ENCODE assay signal across 19 cellular contexts in the genomic region with DNA sequence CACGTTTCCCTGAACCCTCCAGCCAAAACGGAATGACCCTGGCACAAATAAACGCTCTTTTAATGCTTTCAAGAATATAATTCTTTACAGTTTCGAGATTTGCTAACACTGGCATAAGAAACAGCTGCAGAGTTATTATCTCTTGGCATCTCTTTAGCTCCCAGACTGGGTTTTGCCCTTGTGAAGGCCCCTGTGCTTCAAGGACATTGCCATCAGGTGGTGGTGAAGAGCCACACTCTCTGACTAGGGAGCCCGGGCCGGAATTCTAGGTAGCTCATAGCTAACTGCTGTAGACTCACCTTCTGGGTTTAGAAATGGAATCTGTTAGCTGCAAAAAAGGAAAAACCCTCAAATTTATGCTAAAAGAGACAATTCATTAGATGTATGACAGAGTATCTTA. TPM values are rescaled to one million over a fixed set of nuclear protein-coding genes. Genes with fewer than 3 reads are reported as not detected.
DNase-seq lines count a peak whose midpoint lies in the region; ATAC-seq and TF ChIP-seq lines count a peak whose summit lies in the region.
"Had no signal": no experiment of that assay in that cellular context is flagged by ENCODE, and none has a peak within 500 bp of the region (broad histone marks: within the 10 kb centered on the region; RNA-seq: fewer than 3 reads in every experiment).

No MANE protein-coding gene starts in this region.

- no peaks in the 10 kb centered on the region; the same call in 2 of the 3 replicates for H3K9me3 Mint-ChIP-seq in GM23338

- H3K27me3 ChIP-seq in GM23338 (ENCODE audit: insufficient read depth) (no peaks in the 10 kb centered on the region), Peyer's patch (no peaks in the 10 kb centered on the region)
- H3K27me3 ChIP-seq: adrenal gland, cardiac muscle cell had no signal

- intact Hi-C loops in left ventricle myocardium superior (cut with micrococcal nuclease) = no loop called here

- H3K4me1 Mint-ChIP-seq in GM23338 = no peaks in the 10 kb centered on the region

- TF ChIP-seq CTCF in 22Rv1 (IDR thresholded peaks at IDR 0.05) (0 out of 2 replicates have a peak, but pooled peaks have one; percentile 9), GM23338 (conservative IDR thresholded peaks at IDR 0.05; ENCODE audit: low read depth in 2 of 2) (peak; percentile 38 to 56), foreskin fibroblast (IDR thresholded peaks at IDR 0.05; ENCODE audit: low read depth, low read length) (peak; percentile 7), GM20000 (IDR thresholded peaks at IDR 0.05; ENCODE audit: extremely low read depth, missing control alignments) (no peak), Peyer's patch (IDR thresholded peaks at IDR 0.05) (no peak)

- H3K36me3 Mint-ChIP-seq in GM23338 (ENCODE audit: low read depth) = no peaks in the 10 kb centered on the region

- TF ChIP-seq POLR2A in Peyer's patch (IDR thresholded peaks at IDR 0.05) = no peak

- no peaks in the 10 kb centered on the region for H3K36me3 ChIP-seq in GM23338 (ENCODE audit: insufficient read depth)
- no peaks in the 10 kb centered on the region for H3K36me3 ChIP-seq in Peyer's patch
- H3K36me3 ChIP-seq: adrenal gland, cardiac muscle cell, neutrophil had no signal

- H4K20me1 ChIP-seq in GM23338 (replicated peaks; ENCODE audit: insufficient read depth) = no peaks in the 10 kb centered on the region

- no peak overlapping the region for H3K27ac ChIP-seq in 22Rv1
- no peak overlapping the region for H3K27ac ChIP-seq in GM23338 (ENCODE audit: low read depth)
- no peak overlapping the region for H3K27ac ChIP-seq in Peyer's patch
- H3K27ac ChIP-seq: adrenal gland, cardiac muscle cell, neutrophil had no signal

- H3K4me1 ChIP-seq in GM23338 (ENCODE audit: insufficient read depth) (no peaks in the 10 kb centered on the region), Peyer's patch (no peaks in the 10 kb centered on the region)
- H3K4me1 ChIP-seq: adrenal gland had no signal

- ATAC-seq in GM23338 (peak; percentile 76), left ventricle myocardium superior (no peak)

- no peaks in the 10 kb centered on the region for H3F3A ChIP-seq in GM23338 (replicated peaks; ENCODE audit: low read depth)

- H3K79me2 ChIP-seq in GM23338 (replicated peaks; ENCODE audit: insufficient read depth) = no peaks in the 10 kb centered on the region

- no peak overlapping the region for H3K4me3 Mint-ChIP-seq in GM23338

- no peaks in the 10 kb centered on the region for H3K9me3 ChIP-seq in Peyer's patch
- H3K9me3 ChIP-seq: adrenal gland, neutrophil had no signal

- DNase-seq in GM23338 (ENCODE audit: low spot score) (peak; percentile 47), RPMI8226 (peak; percentile 41), foreskin fibroblast (no peak), left ventricle myocardium superior (no peak), GM20000 (ENCODE audit: low spot score) (no peak), Peyer's patch (no peak), amygdala (lab: John Stamatoyannopoulos, UW) (no peak)
- DNase-seq: activated CD4-positive, alpha-beta T cell treated with anti-CD3 and anti-CD28 coated beads, Interleukin-2, amount 50 U/mL, for 1 hour; activated CD8-positive, alpha-beta memory T cell treated with anti-CD3 and anti-CD28 coated beads, Interleukin-2, amount 50 U/mL, for 48 hours; activated effector memory CD4-positive, alpha-beta T cell treated with Interleukin-2 at 50 U/mL for 16 hours; adrenal gland; MM.1S; NCI-H146; NCI-H2171 treated with DMSO at 0.1 percent for 48 hours; NCI-H748 treated with DMSO at 0.1 percent for 48 hours; substantia nigra had no signal

- no peak overlapping the region for H2AFZ ChIP-seq in GM23338

- peaks cover 3% of the 10 kb centered on the region for H3K27me3 Mint-ChIP-seq in GM23338 (ENCODE audit: insufficient read depth, low read depth, poor library complexity)

- no peak overlapping the region for H3K4me2 ChIP-seq in GM23338

- H3K9me2 ChIP-seq in GM23338 (ENCODE audit: insufficient read depth) = no peaks in the 10 kb centered on the region

- no peak overlapping the region for H3K27ac Mint-ChIP-seq in GM23338

- H3K4me3 ChIP-seq in GM23338 (no peak overlapping the region), foreskin fibroblast (ENCODE audit: low read depth in 1 of 2, low read length in 2 of 2) (no peak overlapping the region), Peyer's patch (no peak overlapping the region)
- H3K4me3 ChIP-seq: adrenal gland, cardiac muscle cell had no signal

TF ChIP-seq in GM23338, 12 proteins besides CTCF, POLR2A, EP300 and RAD21:
- TF ChIP-seq POLR2AphosphoS5 (IDR thresholded peaks at IDR 0.05; ENCODE audit: low read depth) (no peak), ZNF331 (CRISPR knock-in tag; IDR thresholded peaks at IDR 0.05; ENCODE audit: low read depth) (no peak), NANOG (IDR thresholded peaks at IDR 0.05; ENCODE audit: borderline replicate concordance) (no peak)
- TF ChIP-seq, protein P1, sequence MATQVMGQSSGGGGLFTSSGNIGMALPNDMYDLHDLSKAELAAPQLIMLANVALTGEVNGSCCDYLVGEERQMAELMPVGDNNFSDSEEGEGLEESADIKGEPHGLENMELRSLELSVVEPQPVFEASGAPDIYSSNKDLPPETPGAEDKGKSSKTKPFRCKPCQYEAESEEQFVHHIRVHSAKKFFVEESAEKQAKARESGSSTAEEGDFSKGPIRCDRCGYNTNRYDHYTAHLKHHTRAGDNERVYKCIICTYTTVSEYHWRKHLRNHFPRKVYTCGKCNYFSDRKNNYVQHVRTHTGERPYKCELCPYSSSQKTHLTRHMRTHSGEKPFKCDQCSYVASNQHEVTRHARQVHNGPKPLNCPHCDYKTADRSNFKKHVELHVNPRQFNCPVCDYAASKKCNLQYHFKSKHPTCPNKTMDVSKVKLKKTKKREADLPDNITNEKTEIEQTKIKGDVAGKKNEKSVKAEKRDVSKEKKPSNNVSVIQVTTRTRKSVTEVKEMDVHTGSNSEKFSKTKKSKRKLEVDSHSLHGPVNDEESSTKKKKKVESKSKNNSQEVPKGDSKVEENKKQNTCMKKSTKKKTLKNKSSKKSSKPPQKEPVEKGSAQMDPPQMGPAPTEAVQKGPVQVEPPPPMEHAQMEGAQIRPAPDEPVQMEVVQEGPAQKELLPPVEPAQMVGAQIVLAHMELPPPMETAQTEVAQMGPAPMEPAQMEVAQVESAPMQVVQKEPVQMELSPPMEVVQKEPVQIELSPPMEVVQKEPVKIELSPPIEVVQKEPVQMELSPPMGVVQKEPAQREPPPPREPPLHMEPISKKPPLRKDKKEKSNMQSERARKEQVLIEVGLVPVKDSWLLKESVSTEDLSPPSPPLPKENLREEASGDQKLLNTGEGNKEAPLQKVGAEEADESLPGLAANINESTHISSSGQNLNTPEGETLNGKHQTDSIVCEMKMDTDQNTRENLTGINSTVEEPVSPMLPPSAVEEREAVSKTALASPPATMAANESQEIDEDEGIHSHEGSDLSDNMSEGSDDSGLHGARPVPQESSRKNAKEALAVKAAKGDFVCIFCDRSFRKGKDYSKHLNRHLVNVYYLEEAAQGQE (IDR thresholded peaks at IDR 0.05; ENCODE audit: unreplicated experiment) = no peak

RNA-seq across cellular contexts. Expression of a gene that starts 13.3 kb away (rescaled TPM):
- 7.7 and 10.4 TPM in 2 replicates for total RNA-seq in GM23338 (2014; rRNA removed; shearing (Covaris generic))
- 5.4 and 5.6 TPM in 2 replicates for polyA plus RNA-seq in GM23338 (2016; fragmentation: Nextera tagmentation; extraction: Ambion mirVana)
- total RNA-seq in left ventricle myocardium superior (0.45 TPM), Peyer's patch (10 to 100 TPM in 3 of 4 donors, 1 to 10 TPM in 1; 8.3 to 26.1 (median 16.3) TPM)

Comparison
In these comparisons a context has a peak if more than half of its experiments do, and no peak if none do; other contexts are left out.
1. CTCF ChIP-seq: peak in 22Rv1 (single experiment), GM23338 (2 of 2) and foreskin fibroblast (single experiment); none in GM20000 (single experiment) and Peyer's patch (0 of 6).
2. DNase-seq: peak in GM23338 (single experiment) and RPMI8226 (single experiment); none in foreskin fibroblast (0 of 2), left ventricle myocardium superior (single experiment), GM20000 (single experiment), Peyer's patch (0 of 3) and amygdala (0 of 56).